ENCODE assay signal across 8 cellular contexts in genomic region chr19:55580628-55581144, GRCh38. TPM values are rescaled to one million over a fixed set of nuclear protein-coding genes. Genes with fewer than 3 reads are reported as not detected.
A peak's percentile ranks its signal among the peaks of the same experiment; 100 is the strongest.
DNase-seq lines count a peak whose midpoint lies in the region; ATAC-seq, FAIRE-seq and TF ChIP-seq lines count a peak whose summit lies in the region.

Gene ZNF579, minus strand, starts transcription at chr19:55580848. Its CDS starts 1,209 bp downstream, at chr19:55579639.

- H2AK5ac ChIP-seq in neuronal stem cell (ENCODE audit: low read depth, low read length), result peak within 1 kb of the TSS; percentile 99

- H3K27ac ChIP-seq in MM.1S (ENCODE audit: low read length), result no peak within 1 kb of the TSS
- H3K27ac ChIP-seq in neuronal stem cell (replicated peaks; ENCODE audit: low read length), result peak within 1 kb of the TSS; percentile 92
- peak within 1 kb of the TSS; percentile 92 to 96 (median 93) for H3K27ac ChIP-seq in stomach

- DNase-seq in GM12865 (ENCODE audit: low read depth) (peak; percentile 91), MM.1S (no peak), SHP77 (lab: John Stamatoyannopoulos, UW) (peak; percentile 84 to 91), frontal cortex (ENCODE audit: low spot score in 2 of 2) (peak; percentile 88 to 90), neuronal stem cell (ENCODE audit: low spot score) (peak; percentile 77), stomach (peak; percentile 89)
- peak; percentile 84 for DNase-seq in activated naive CD4-positive, alpha-beta T cell treated with Interleukin-2 at 50 U/mL for 16 hours

- intact Hi-C loops in stomach (cut with DNase I; ENCODE audit: low total_unique reads), result no loop called here

- no peaks in the 10 kb centered on the region for H3K36me3 ChIP-seq in MM.1S (replicated peaks; ENCODE audit: insufficient read depth, low read length)
- H3K36me3 ChIP-seq in neuronal stem cell (replicated peaks in 1 of 2; ENCODE audit: control insufficient read depth in 2 of 2, insufficient read depth in 2 of 2, low read length in 2 of 2), result peaks cover 18% of the 10 kb centered on the region in 2 donors
- peaks cover 16 to 31% (median 29%) of the 10 kb centered on the region in 4 donors for H3K36me3 ChIP-seq in stomach

- H2BK12ac ChIP-seq in neuronal stem cell (ENCODE audit: low read length), result no peak within 1 kb of the TSS

- H3K14ac ChIP-seq in neuronal stem cell (ENCODE audit: low read length), result peak within 1 kb of the TSS; percentile 82

- peak within 1 kb of the TSS; percentile 78 for H3K4me3 ChIP-seq in GM12865 (ENCODE audit: low read depth, low read length)
- peak within 1 kb of the TSS; percentile 17; the same call in 1 of the 2 replicates for H3K4me3 ChIP-seq in MM.1S (ENCODE audit: low read length)
- H3K4me3 ChIP-seq in neuronal stem cell (ENCODE audit: low read length in 2 of 2), result peak within 1 kb of the TSS; percentile 93 to 99
- peak within 1 kb of the TSS; percentile 73 to 95 (median 82) for H3K4me3 ChIP-seq in stomach

- TF ChIP-seq CTCF in GM12865 (IDR thresholded peaks at IDR 0.05; ENCODE audit: insufficient read depth, low read depth, low read length, missing control alignments) (no peak), MM.1S (IDR thresholded peaks at IDR 0.05; ENCODE audit: low read length) (no peak), stomach (IDR thresholded peaks at IDR 0.05) (no peak)

- no peaks in the 10 kb centered on the region for H3F3A ChIP-seq in MM.1S (ENCODE audit: insufficient read depth, low read length)

- peak within 1 kb of the TSS; percentile 53 for H4K91ac ChIP-seq in neuronal stem cell (ENCODE audit: low read depth, low read length, poor library complexity)

- H3K4me2 ChIP-seq in MM.1S (ENCODE audit: low read depth, low read length) (no peak within 1 kb of the TSS; the same call in 1 of the 2 replicates), neuronal stem cell (ENCODE audit: insufficient read depth, low read length, poor library complexity, severe bottlenecking) (peak within 1 kb of the TSS; percentile 87)

- WGBS in neuronal stem cell (ENCODE audit: extremely low coverage in 2 of 2, insufficient read length in 2 of 2, insufficient replicate concordance in 1 of 2), 2 donors, result no CpG with 5 or more reads among the region's 24 CpGs
- WGBS in stomach, 5 donors, result 0 to 2% (median 0%) methylated on average over 14 to 24 of the region's 24 CpGs

- peak within 1 kb of the TSS; percentile 99 for H3K4ac ChIP-seq in neuronal stem cell (ENCODE audit: low read length)

- no peak for ATAC-seq in GM18870 (IDR thresholded peaks at IDR 0.05; ENCODE audit: unreplicated experiment)

- no peak for FAIRE-seq in frontal cortex (lab: Jason Lieb, UNC)

- H2AFZ ChIP-seq in MM.1S (ENCODE audit: low read length), result 0 out of 2 replicates have a peak within 1 kb of the TSS, but pooled peaks have one; percentile 48
- peak within 1 kb of the TSS; percentile 86 for H2AFZ ChIP-seq in neuronal stem cell (ENCODE audit: low read length)

- peak within 1 kb of the TSS; percentile 98 for H3K23ac ChIP-seq in neuronal stem cell (ENCODE audit: low read depth, low read length, poor library complexity)

- TF ChIP-seq POLR2A in stomach (IDR thresholded peaks at IDR 0.05), result no peak

- H2BK5ac ChIP-seq in neuronal stem cell (ENCODE audit: low read length), result peak within 1 kb of the TSS; percentile 99

- no peaks in the 10 kb centered on the region for H3K79me2 ChIP-seq in MM.1S (ENCODE audit: low read length)

- H3K9me3 ChIP-seq in MM.1S (replicated peaks; ENCODE audit: insufficient read depth, low read length) (no peaks in the 10 kb centered on the region), neuronal stem cell (replicated peaks in 1 of 2; ENCODE audit: control insufficient read depth in 2 of 2, insufficient read depth in 1 of 2, low read depth in 1 of 2, low read length in 2 of 2) (no peaks in the 10 kb centered on the region), stomach (no peaks in the 10 kb centered on the region)

- H3K27me3 ChIP-seq in MM.1S (replicated peaks; ENCODE audit: insufficient read depth, low read length) (peaks cover 60% of the 10 kb centered on the region), neuronal stem cell (ENCODE audit: control insufficient read depth in 3 of 3, insufficient read depth in 3 of 3, low read depth in 1 of 3, low read length in 3 of 3) (no peaks in the 10 kb centered on the region), stomach (peaks cover 0 to 3% (median 0%) of the 10 kb centered on the region in 3 donors)

- H3K9ac ChIP-seq in MM.1S (ENCODE audit: low read length) (no peak within 1 kb of the TSS), neuronal stem cell (ENCODE audit: low read depth, low read length, poor library complexity) (peak within 1 kb of the TSS; percentile 97)

- H3K18ac ChIP-seq in neuronal stem cell (ENCODE audit: low read length), result peak within 1 kb of the TSS; percentile 100

- H2BK120ac ChIP-seq in neuronal stem cell (ENCODE audit: low read depth, low read length), result peak within 1 kb of the TSS; percentile 94

- TF ChIP-seq EP300 in stomach (IDR thresholded peaks at IDR 0.05), result no peak

- H2BK15ac ChIP-seq in neuronal stem cell (ENCODE audit: low read length), result peak within 1 kb of the TSS; percentile 92

- H4K20me1 ChIP-seq in MM.1S (ENCODE audit: insufficient read depth, low read length), result no peaks in the 10 kb centered on the region

- H3K4me1 ChIP-seq in MM.1S (ENCODE audit: low read length) (no peaks in the 10 kb centered on the region), neuronal stem cell (ENCODE audit: control insufficient read depth in 2 of 2, insufficient read depth in 1 of 2, low read depth in 1 of 2, low read length in 2 of 2) (peaks cover 4 to 5% of the 10 kb centered on the region in 2 donors), stomach (peaks cover 24 to 41% (median 35%) of the 10 kb centered on the region in 4 donors)

- no peak within 1 kb of the TSS for H4K8ac ChIP-seq in neuronal stem cell (ENCODE audit: low read depth, low read length)

- H3K79me1 ChIP-seq in neuronal stem cell (ENCODE audit: low read depth, low read length), result peaks cover 14% of the 10 kb centered on the region

- no peaks in the 10 kb centered on the region for H3K9me2 ChIP-seq in MM.1S (replicated peaks; ENCODE audit: insufficient read depth, low read length)

RNA-seq across cellular contexts. Expression of gene ZNF579, which starts in this region (rescaled TPM):
- total RNA-seq in frontal cortex (3.7 TPM), stomach (10 to 100 TPM in 1 of 5 donors, 1 to 10 TPM in 4; 3.1 to 12.1 (median 5.1) TPM)
- polyA plus RNA-seq in neuronal stem cell (2013, experiment 1 of 2), result 34.7 TPM
- polyA plus RNA-seq in neuronal stem cell (2013, experiment 2 of 2), result 32.1 TPM
- 10 to 100 TPM; 10.8 to 13.0 (median 11.0) TPM for polyA plus RNA-seq in stomach

Comparison
In these comparisons a context has a peak if more than half of its experiments do, and no peak if none do; other contexts are left out.
1. H3K4me3 ChIP-seq: peak in every context shown above with its lines; median percentile 96 in neuronal stem cell; 82 in stomach; 78 in GM12865; 17 in MM.1S.